Comparison of ENCODE assay signal across 8 cellular contexts in genomic region chr11:94767701-94768601, GRCh38. TPM values are rescaled to one million over a fixed set of nuclear protein-coding genes. Genes with fewer than 3 reads are reported as not detected.
DNase-seq lines count a peak whose midpoint lies in the region; ATAC-seq and TF ChIP-seq lines count a peak whose summit lies in the region.

AMOTL1 (plus strand) TSS chr11:94768356; CDS start chr11:94768512, 156 bp downstream.

- no peaks in the 10 kb centered on the region for H3K79me2 ChIP-seq in DND-41 (ENCODE audit: insufficient read depth, low read length)

- peaks cover 31% of the 10 kb centered on the region for H3K27me3 ChIP-seq in DND-41 (ENCODE audit: insufficient read depth, low read length, poor library complexity)

- no peaks in the 10 kb centered on the region for H3K36me3 Mint-ChIP-seq in chondrocyte (ENCODE audit: low read depth)

- no peak within 1 kb of the TSS for H3K9ac ChIP-seq in DND-41 (ENCODE audit: low read depth, low read length)

- no peaks in the 10 kb centered on the region for H3K27me3 Mint-ChIP-seq in chondrocyte (ENCODE audit: low read depth)

- no peak within 1 kb of the TSS for H3K4me2 ChIP-seq in DND-41 (ENCODE audit: insufficient read depth, low read length)

- H3K9me3 Mint-ChIP-seq in chondrocyte (ENCODE audit: low read depth): peaks cover 6% of the 10 kb centered on the region

- no peaks in the 10 kb centered on the region for H3K36me3 ChIP-seq in DND-41 (ENCODE audit: insufficient read depth, low read length)

- no peak within 1 kb of the TSS for H3K27ac ChIP-seq in DND-41 (ENCODE audit: low read length)
- peak within 1 kb of the TSS; percentile 75 to 98 (median 95) for H3K27ac ChIP-seq in skin epidermis

- H3K27ac Mint-ChIP-seq in chondrocyte (ENCODE audit: unreplicated experiment): peak within 1 kb of the TSS; percentile 87

- TF ChIP-seq CTCF in DND-41 (IDR thresholded peaks at IDR 0.05; ENCODE audit: borderline replicate concordance, extremely low read depth, low read length, poor library complexity, severe bottlenecking) (no peak), chondrocyte (IDR thresholded peaks at IDR 0.05) (peak; percentile 56)

- H2AFZ ChIP-seq in DND-41 (ENCODE audit: low read depth, low read length): no peak within 1 kb of the TSS

- H3K4me3 Mint-ChIP-seq in chondrocyte (ENCODE audit: unreplicated experiment): peak within 1 kb of the TSS; percentile 91

- peak; percentile 55; the same call in 2 of the 3 replicates for ATAC-seq in DND-41 (ENCODE audit: insufficient read depth, low read depth)
- peak; percentile 79 for ATAC-seq in GM21619 (IDR thresholded peaks at IDR 0.05; ENCODE audit: unreplicated experiment)
- ATAC-seq in GM18519 (IDR thresholded peaks at IDR 0.05; ENCODE audit: low FRiP score, unreplicated experiment): no peak

- no peaks in the 10 kb centered on the region for H4K20me1 ChIP-seq in DND-41 (ENCODE audit: insufficient read depth, low read length)

- H3K4me3 ChIP-seq in DND-41 (ENCODE audit: low read depth in 1 of 2, low read length in 2 of 2) (no peak within 1 kb of the TSS), skin epidermis (peak within 1 kb of the TSS; percentile 53 to 84 (median 71))

- H3K4me1 Mint-ChIP-seq in chondrocyte (ENCODE audit: low read depth): peaks cover 26% of the 10 kb centered on the region

- DNase-seq in DND-41: no peak
- DNase-seq in M059J (ENCODE audit: low read depth): peak; percentile 92
- DNase-seq in SK-N-DZ (ENCODE audit: low spot score): peak; percentile 99
- DNase-seq in chondrocyte (ENCODE audit: low spot score): peak; percentile 97
- peak; percentile 86 for DNase-seq in iris pigment epithelial cell (ENCODE audit: low read depth)

- no peaks in the 10 kb centered on the region for H3K4me1 ChIP-seq in DND-41 (ENCODE audit: insufficient read depth, low read length)

- H3K9me3 ChIP-seq in DND-41 (ENCODE audit: insufficient read depth, low read length, severe bottlenecking): no peaks in the 10 kb centered on the region

RNA-seq across cellular contexts. Expression of gene AMOTL1, which starts in this region (rescaled TPM):
- 12.7 and 18.9 TPM in 2 replicates for total RNA-seq in M059J (2014; rRNA removed; shearing (Covaris generic))
- 29.1 and 29.3 TPM in 2 replicates for polyA plus RNA-seq in SK-N-DZ (2014; cell fraction: cytosol; rRNA removed)
- 22.3 and 29.8 TPM in 2 replicates for polyA plus RNA-seq in SK-N-DZ (2014; cell fraction: nucleus; rRNA removed)
- total RNA-seq in chondrocyte: 45.6 to 70.2 TPM (median 47.2 TPM) in 3 replicates

Comparison
In these comparisons a context has a peak if more than half of its experiments do, and no peak if none do; other contexts are left out.
1. H3K4me3 ChIP-seq: peak in skin epidermis (7 of 7); none in DND-41 (0 of 2).